17 cellular contexts compared by ENCODE assay signal in genomic region chr10:30183076-30183402, GRCh38.
DNase-seq lines count a peak whose midpoint lies in the region; ATAC-seq and TF ChIP-seq lines count a peak whose summit lies in the region.
"Had no signal": no experiment of that assay in that cellular context is flagged by ENCODE, and none has a peak within 500 bp of the region (broad histone marks: within the 10 kb centered on the region; RNA-seq: fewer than 3 reads in every experiment).

No MANE protein-coding gene starts in this region.

- no peak overlapping the region for H3K4me3 ChIP-seq in AG04450 (ENCODE audit: low read depth, low read length)
- no peak overlapping the region for H3K4me3 ChIP-seq in RWPE2 (ENCODE audit: severe bottlenecking)
- H3K4me3 ChIP-seq in hepatocyte, result no peak overlapping the region
- H3K4me3 ChIP-seq in skin epidermis, result no peak overlapping the region
- H3K4me3 ChIP-seq: mucosa of descending colon had no signal

- peak overlapping the region; percentile 28 for H3K4me2 ChIP-seq in hepatocyte

- H2AFZ ChIP-seq in hepatocyte, result no peak overlapping the region

- no peaks in the 10 kb centered on the region for H3K79me2 ChIP-seq in hepatocyte

- ATAC-seq in RWPE2 (ENCODE audit: low read depth) (no peak), GM19351 (IDR thresholded peaks at IDR 0.05; ENCODE audit: unreplicated experiment) (no peak)
- ATAC-seq: mucosa of descending colon; stimulated activated naive B cell treated with anti-CD40 and anti-IgM and Interleukin-4, amounts not matched to agents 10 μg/mL and 1 μg/mL and 100 μg/mL, for 72 hours had no signal

- H3K9me2 ChIP-seq in hepatocyte (replicated peaks; ENCODE audit: insufficient read depth), result no peaks in the 10 kb centered on the region

- POLR2A ChIA-PET in AG04450 (lab: Yijun Ruan, JAX), result interaction anchor here (0.6 kb wide), 2 partner anchors 125 to 250 kb away, joined by 3 to 5 read pairs; no protein-coding TSS in a partner anchor

- DNase-seq in AG04450 (ENCODE audit: low read depth, low spot score) (no peak), RWPE2 (ENCODE audit: low spot score) (no peak), hepatocyte (ENCODE audit: low spot score) (no peak)
- no peak for DNase-seq in stimulated activated CD4-positive, alpha-beta T cell treated with anti-CD3 and anti-CD28 coated beads, Interleukin-4, amount 100 ng/mL, for 4 hours
- DNase-seq in effector CD8-positive, alpha-beta T cell (lab: John Stamatoyannopoulos, UW), result no peak
- DNase-seq in effector CD4-positive, alpha-beta T cell, result no peak
- DNase-seq: CD4-positive, CD25-positive, alpha-beta regulatory T cell; erythroblast; H9; MM.1S; mucosa of descending colon; NCI-H1694 treated with DMSO at 0.1 percent for 48 hours; retina; stimulated activated naive B cell treated with anti-CD40 and anti-IgM and Interleukin-4, amounts not matched to agents 10 μg/mL and 1 μg/mL and 100 μg/mL, for 72 hours had no signal

- H3K9me3 ChIP-seq in AG04450 (ENCODE audit: control insufficient read depth, insufficient read depth, low read length), result no peaks in the 10 kb centered on the region; the same call in 1 of the 2 replicates
- H3K9me3 ChIP-seq in RWPE2 (ENCODE audit: severe bottlenecking), result no peaks in the 10 kb centered on the region
- H3K9me3 ChIP-seq in hepatocyte (ENCODE audit: low read depth), result no peaks in the 10 kb centered on the region
- H3K9me3 ChIP-seq: mucosa of descending colon, neutrophil had no signal

- H3K27ac ChIP-seq in AG04450 (ENCODE audit: low read depth, low read length) (peak overlapping the region; percentile 94), RWPE2 (ENCODE audit: poor library complexity, severe bottlenecking) (peak overlapping the region; percentile 60), hepatocyte (peak overlapping the region; percentile 89), skin epidermis (peak overlapping the region in 16 of 21 experiments; percentile 36 to 87 (median 63))
- H3K27ac ChIP-seq: neutrophil had no signal

- peaks cover 33% of the 10 kb centered on the region for H3K4me1 ChIP-seq in RWPE2 (ENCODE audit: insufficient read depth, poor library complexity, severe bottlenecking)
- peaks cover 48% of the 10 kb centered on the region for H3K4me1 ChIP-seq in hepatocyte (ENCODE audit: insufficient read depth)

- 68% methylated on average over 9 of the region's 9 CpGs for WGBS in hepatocyte (ENCODE audit: low lambda C conversion rate, missing lambda C conversion rate)

- no peaks in the 10 kb centered on the region for H4K20me1 ChIP-seq in hepatocyte (ENCODE audit: insufficient read depth, poor library complexity, severe bottlenecking)

- no peaks in the 10 kb centered on the region for H3K27me3 ChIP-seq in AG04450 (ENCODE audit: control insufficient read depth, insufficient read depth, low read length)
- H3K27me3 ChIP-seq in RWPE2 (ENCODE audit: insufficient read depth, poor library complexity, severe bottlenecking), result no peaks in the 10 kb centered on the region
- no peaks in the 10 kb centered on the region for H3K27me3 ChIP-seq in hepatocyte
- H3K27me3 ChIP-seq: neutrophil had no signal

- TF ChIP-seq CTCF in AG04450 (IDR thresholded peaks at IDR 0.05; ENCODE audit: low read depth, low read length) (no peak), RWPE2 (IDR thresholded peaks at IDR 0.05; ENCODE audit: poor library complexity, severe bottlenecking) (no peak), hepatocyte (IDR thresholded peaks at IDR 0.05; ENCODE audit: poor library complexity) (no peak)

- CTCF ChIA-PET in AG04450 (lab: Charles Lee), result interaction anchor here (1.1 kb wide), 1 partner anchor 87 kb away, joined by 3 read pairs; no protein-coding TSS in a partner anchor

- H3K36me3 ChIP-seq in RWPE2 (ENCODE audit: low read depth) (no peaks in the 10 kb centered on the region), hepatocyte (replicated peaks; ENCODE audit: insufficient read depth, low read depth) (no peaks in the 10 kb centered on the region)
- H3K36me3 ChIP-seq: neutrophil had no signal
